9 cellular contexts compared by ENCODE assay signal in genomic region chr22:26671317-26672059, GRCh38. TPM values are rescaled to one million over a fixed set of nuclear protein-coding genes. Genes with fewer than 3 reads are reported as not detected.
DNase-seq lines count a peak whose midpoint lies in the region; ATAC-seq, FAIRE-seq and TF ChIP-seq lines count a peak whose summit lies in the region.
"Had no signal": no experiment of that assay in that cellular context is flagged by ENCODE, and none has a peak within 500 bp of the region (broad histone marks: within the 10 kb centered on the region; RNA-seq: fewer than 3 reads in every experiment).

No MANE protein-coding gene starts in this region.

- intact Hi-C loops in right lobe of liver (cut with DNase I), result no loop called here

- H3K27me3 ChIP-seq in OCI-LY3 (ENCODE audit: low read depth, low read length), result no peaks in the 10 kb centered on the region
- no peaks in the 10 kb centered on the region for H3K27me3 ChIP-seq in right lobe of liver

- FAIRE-seq in GM19239 (lab: Jason Lieb, UNC), result peak; percentile 100

- no peak for ATAC-seq in right lobe of liver
- no peak for ATAC-seq in HG02763 (IDR thresholded peaks at IDR 0.05; ENCODE audit: unreplicated experiment)

- TF ChIP-seq CTCF in OCI-LY3 (IDR thresholded peaks at IDR 0.05; ENCODE audit: low read depth, low read length) (no peak), right lobe of liver (IDR thresholded peaks at IDR 0.05) (no peak)

- DNase-seq in GM19239 (ENCODE audit: insufficient read length, low spot score) (peak; percentile 30), right lobe of liver (peak; percentile 49 to 71 (median 64)), D341Med (ENCODE audit: low spot score) (no peak), ecto neural progenitor cell (ENCODE audit: low spot score) (no peak)
- DNase-seq in activated gamma-delta T cell treated with anti-CD3 and anti-CD28 coated beads, Interleukin-2, amount 50 U/mL, for 16 hours (ENCODE audit: low read depth), result peak; percentile 56
- peak; percentile 56 to 63 for DNase-seq in stimulated activated CD8-positive, alpha-beta memory T cell treated with anti-CD3 and anti-CD28 coated beads, Interleukin-15, amount 100 ng/mL, for 48 hours (ENCODE audit: low read depth in 2 of 2)

- H4K20me1 ChIP-seq in OCI-LY3 (ENCODE audit: insufficient read depth, low read length), result no peaks in the 10 kb centered on the region

- peak overlapping the region; percentile 7; the same call in 1 of the 2 replicates for H3K9ac ChIP-seq in OCI-LY3 (ENCODE audit: low read length)

- WGBS in right lobe of liver (ENCODE audit: insufficient coverage, low coverage, low lambda C conversion rate, missing lambda C conversion rate), result 79% methylated on average over 6 of the region's 15 CpGs

- peak overlapping the region; percentile 91 for H3K4me2 ChIP-seq in OCI-LY3 (ENCODE audit: low read length)

- no peak for TF ChIP-seq POLR2A in right lobe of liver (IDR thresholded peaks at IDR 0.05)

- no peaks in the 10 kb centered on the region for H3K9me3 ChIP-seq in OCI-LY3 (ENCODE audit: insufficient read depth, low read length)
- H3K9me3 ChIP-seq in right lobe of liver, result no peaks in the 10 kb centered on the region

- H3K36me3 ChIP-seq in OCI-LY3 (replicated peaks; ENCODE audit: low read depth, low read length) (no peaks in the 10 kb centered on the region), right lobe of liver (no peaks in the 10 kb centered on the region)

- H3K4me1 ChIP-seq in OCI-LY3 (ENCODE audit: low read length), result peaks cover 38% of the 10 kb centered on the region
- H3K4me1 ChIP-seq in right lobe of liver, result peaks cover 0 to 12% (median 2%) of the 10 kb centered on the region in 4 donors

- H2AFZ ChIP-seq in OCI-LY3 (ENCODE audit: low read depth, low read length), result peak overlapping the region; percentile 93

- peak overlapping the region; percentile 94; the same call in 1 of the 2 replicates for H3K4me3 ChIP-seq in OCI-LY3 (ENCODE audit: low read length)
- no peak overlapping the region for H3K4me3 ChIP-seq in right lobe of liver

- peaks cover 30% of the 10 kb centered on the region for H3K79me2 ChIP-seq in OCI-LY3 (ENCODE audit: low read length)

- H3K27ac ChIP-seq in OCI-LY3 (ENCODE audit: low read length) (peak overlapping the region; percentile 93), right lobe of liver (peak overlapping the region in 2 of 3 donors; percentile 87 to 98)

RNA-seq across cellular contexts. Expression of gene MIAT, which starts 14.1 kb away (rescaled TPM):
- total RNA-seq in right lobe of liver, result 1 to 10 TPM in 1 of 6 experiments, under 1 TPM in 5; 0.19 to 3.2 (median 0.47) TPM

RNA-seq across cellular contexts. Expression of gene CRYBA4, which starts 49.7 kb away (rescaled TPM):
- total RNA-seq in right lobe of liver, result not detected

RNA-seq across cellular contexts. Expression of gene CRYBB1, which starts 53.7 kb away (rescaled TPM):
- total RNA-seq in right lobe of liver, result under 1 TPM in 2 of 6 experiments, not detected in 4; 0.53 to 0.59 TPM
- total RNA-seq: SK-MEL-5 had no signal

Comparison
In these comparisons a context has a peak if more than half of its experiments do, and no peak if none do; other contexts are left out.
1. DNase-seq: peak in GM19239 (single experiment), activated gamma-delta T cell treated with anti-CD3 and anti-CD28 coated beads, Interleukin-2, amount 50 U/mL, for 16 hours (single experiment), right lobe of liver (3 of 3) and stimulated activated CD8-positive, alpha-beta memory T cell treated with anti-CD3 and anti-CD28 coated beads, Interleukin-15, amount 100 ng/mL, for 48 hours (2 of 2); none in D341Med (single experiment) and ecto neural progenitor cell (single experiment).